ENCODE assay signal across 15 cellular contexts in the genomic region with DNA sequence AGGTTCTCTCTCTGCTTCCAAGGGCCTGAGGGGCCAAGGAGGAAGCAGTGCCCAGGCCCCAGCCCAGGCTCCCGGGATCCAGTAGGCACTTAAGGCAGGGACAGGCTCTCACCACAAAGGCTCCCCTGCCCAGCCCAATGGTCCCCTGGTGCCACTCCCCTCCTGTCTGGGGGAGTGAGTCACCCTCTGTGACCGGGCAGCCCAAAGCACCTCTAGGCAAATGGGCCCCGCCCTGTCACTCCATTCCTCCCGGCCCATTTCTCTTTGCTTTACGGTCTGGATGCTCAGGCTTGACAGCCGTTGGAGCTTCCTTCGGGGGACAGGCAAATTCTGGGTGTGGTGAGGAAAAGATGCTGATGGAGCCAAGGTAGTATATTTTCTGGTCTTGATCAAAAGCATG. TPM values are rescaled to one million over a fixed set of nuclear protein-coding genes. Genes with fewer than 3 reads are reported as not detected.
DNase-seq lines count a peak whose midpoint lies in the region; ATAC-seq, FAIRE-seq and TF ChIP-seq lines count a peak whose summit lies in the region.
"Had no signal": no experiment of that assay in that cellular context is flagged by ENCODE, and none has a peak within 500 bp of the region (broad histone marks: within the 10 kb centered on the region; RNA-seq: fewer than 3 reads in every experiment).

TSS of gene CALHM3 (minus strand) at position 106 of the 400 bp plus-strand sequence. CDS start 208 bp downstream, outside the sequence.

- H3K27me3 ChIP-seq in HUES6 (ENCODE audit: control insufficient read depth, insufficient read depth, low read length), result no peaks in the 10 kb centered on the region
- H3K27me3 ChIP-seq in adipocyte (replicated peaks; ENCODE audit: control insufficient read depth, insufficient read depth, low read length), result no peaks in the 10 kb centered on the region
- no peaks in the 10 kb centered on the region for H3K27me3 ChIP-seq in neural progenitor cell
- no peaks in the 10 kb centered on the region for H3K27me3 ChIP-seq in pancreas

- H3K9me3 Mint-ChIP-seq in neural progenitor cell, result no peaks in the 10 kb centered on the region
- H3K9me3 Mint-ChIP-seq: CD4-positive, alpha-beta memory T cell had no signal

- H4K20me1 ChIP-seq in neural progenitor cell (ENCODE audit: low read depth), result no peaks in the 10 kb centered on the region

- no peak within 1 kb of the TSS for H3K4me2 ChIP-seq in neural progenitor cell

- H3K9ac ChIP-seq in HUES6 (ENCODE audit: low read length), result peak within 1 kb of the TSS; percentile 22
- H3K9ac ChIP-seq in adipocyte (ENCODE audit: low read length), result no peak within 1 kb of the TSS
- H3K9ac ChIP-seq in neural progenitor cell, result no peak within 1 kb of the TSS

- no peak within 1 kb of the TSS for H3K4me3 Mint-ChIP-seq in neural progenitor cell
- H3K4me3 Mint-ChIP-seq: CD4-positive, alpha-beta memory T cell had no signal

- peaks cover 2% of the 10 kb centered on the region for H3F3A ChIP-seq in neural progenitor cell (ENCODE audit: low read depth)

- POLR2A ChIA-PET in HEK293T (lab: Yijun Ruan, JAX), result no interaction called here

- DNase-seq in Caki2 (ENCODE audit: low read depth) (peak; percentile 30), adipocyte (ENCODE audit: low read depth) (peak; percentile 22), neural progenitor cell (ENCODE audit: low spot score) (no peak), HEK293T (ENCODE audit: extremely low spot score) (no peak), HT-29 (ENCODE audit: low spot score) (no peak), pancreas (no peak)
- DNase-seq: activated T-cell treated with anti-CD3 and anti-CD28 coated beads for 4 hours; anterior cingulate cortex; CD4-positive, alpha-beta memory T cell; NCI-H1092 treated with DMSO at 0.1 percent for 48 hours; NCI-H446 treated with DMSO at 0.1 percent for 48 hours; SHP77 treated with DMSO at 0.1 percent for 48 hours had no signal

- in situ Hi-C loops in Caki2 (cut with HindIII; ENCODE audit: low pct_unique_long_range_greater_than_20kb, low sequenced_read_pairs), result no loop called here

- WGBS in pancreas, 2 donors, result 81 to 86% methylated on average over 7 of the region's 7 CpGs

- TF ChIP-seq CTCF in neural progenitor cell (IDR thresholded peaks at IDR 0.05) (no peak), pancreas (IDR thresholded peaks at IDR 0.05) (no peak)

- H3K36me3 ChIP-seq in HUES6 (ENCODE audit: control insufficient read depth, insufficient read depth, low read length) (no peaks in the 10 kb centered on the region), adipocyte (ENCODE audit: control insufficient read depth, insufficient read depth, low read length, severe bottlenecking) (no peaks in the 10 kb centered on the region), neural progenitor cell (no peaks in the 10 kb centered on the region), pancreas (no peaks in the 10 kb centered on the region)

- CTCF ChIA-PET in HEK293T (lab: Yijun Ruan, JAX), result no interaction called here

- FAIRE-seq in pancreas (lab: Jason Lieb, UNC), result no peak

- H3K4me1 Mint-ChIP-seq in neural progenitor cell, result peaks cover 9% of the 10 kb centered on the region

- no peaks in the 10 kb centered on the region for H3K79me2 ChIP-seq in neural progenitor cell (ENCODE audit: low read depth)

- H3K27ac Mint-ChIP-seq in neural progenitor cell, result peak within 1 kb of the TSS; percentile 51

- H3K27ac ChIP-seq in HUES6 (ENCODE audit: low read depth, low read length) (no peak within 1 kb of the TSS), neural progenitor cell (no peak within 1 kb of the TSS), pancreas (no peak within 1 kb of the TSS)

- no peaks in the 10 kb centered on the region for H3K36me3 Mint-ChIP-seq in neural progenitor cell
- H3K36me3 Mint-ChIP-seq: CD4-positive, alpha-beta memory T cell had no signal

- H3K9me3 ChIP-seq in HUES6 (ENCODE audit: control insufficient read depth, insufficient read depth, low read depth, low read length) (no peaks in the 10 kb centered on the region), adipocyte (ENCODE audit: control insufficient read depth, low read length) (no peaks in the 10 kb centered on the region), neural progenitor cell (ENCODE audit: low read depth) (no peaks in the 10 kb centered on the region), pancreas (no peaks in the 10 kb centered on the region)

- no peak within 1 kb of the TSS for H2AFZ ChIP-seq in neural progenitor cell (replicated peaks)

- intact Hi-C loops in pancreas (cut with DNase I), result loop anchor here in 2 of 3 donors (5.0 kb wide), 2 partner anchors 47 to 67 kb away; no protein-coding TSS in a partner anchor

- H3K4me1 ChIP-seq in HUES6 (ENCODE audit: control insufficient read depth, insufficient read depth, low read length) (peaks cover 27% of the 10 kb centered on the region), adipocyte (ENCODE audit: control insufficient read depth, insufficient read depth, low read length) (peaks cover 25% of the 10 kb centered on the region), neural progenitor cell (peaks cover 7% of the 10 kb centered on the region), pancreas (peaks cover 0 to 3% (median 0%) of the 10 kb centered on the region in 3 donors)

- no peaks in the 10 kb centered on the region for H3K27me3 Mint-ChIP-seq in neural progenitor cell (ENCODE audit: insufficient read depth, low read depth)
- H3K27me3 Mint-ChIP-seq: CD4-positive, alpha-beta memory T cell had no signal

- no peak for ATAC-seq in HG03520 (IDR thresholded peaks at IDR 0.05; ENCODE audit: unreplicated experiment)
- no peak for ATAC-seq in pancreas

- H3K4me3 ChIP-seq in HUES6 (ENCODE audit: low read depth, low read length) (no peak within 1 kb of the TSS), adipocyte (ENCODE audit: low read length) (no peak within 1 kb of the TSS), neural progenitor cell (no peak within 1 kb of the TSS), pancreas (no peak within 1 kb of the TSS)

TF ChIP-seq in HEK293T, 16 proteins besides CTCF, POLR2A, EP300 and RAD21:
- TF ChIP-seq FOXK2 (IDR thresholded peaks at IDR 0.05), result no peak
- TF ChIP-seq LEF1 (IDR thresholded peaks at IDR 0.05; ENCODE audit: borderline replicate concordance), result no peak
- no peak for TF ChIP-seq ZNF384 (IDR thresholded peaks at IDR 0.05)
- TF ChIP-seq ELF4 (IDR thresholded peaks at IDR 0.05), result no peak

RNA-seq across cellular contexts. Expression of gene CALHM3, which starts in this region (rescaled TPM):
- 0.47 TPM in 1 of 2 replicates, not detected in the other for total RNA-seq in Caki2 (2014; rRNA removed; shearing (Covaris generic); ENCODE audit: low replicate concordance)
- total RNA-seq in neural progenitor cell (ENCODE audit: low replicate concordance) (not detected in 2 replicates), pancreas (under 1 TPM; 0.08 to 0.58 (median 0.17) TPM)
- not detected in 2 replicates for total RNA-seq in HT-29 (2014; rRNA removed; shearing (Covaris generic))
- polyA plus RNA-seq in pancreas, result 1 to 10 TPM in 1 of 2 donors, under 1 TPM in 1; 0.11 to 1.5 TPM
- total RNA-seq: CD4-positive, alpha-beta memory T cell; dermis microvascular lymphatic vessel endothelial cell had no signal
- polyA plus RNA-seq: CD4-positive, alpha-beta memory T cell had no signal

Comparison
In these comparisons a context has a peak if more than half of its experiments do, and no peak if none do; other contexts are left out.
1. Peak in DNase-seq in Caki2; RNA of the gene not detected or under 1 TPM.